2 cellular contexts compared by ENCODE assay signal in genomic region chr1:28066393-28067154, GRCh38.
TF ChIP-seq lines count a peak whose summit lies in the region.

No MANE protein-coding gene starts in this region.

TF ChIP-seq in HEK293, 187 proteins besides CTCF, POLR2A, EP300 and RAD21 (continued from another document):
- TF ChIP-seq FEZF1 (tag by site-specific recombination; IDR thresholded peaks at IDR 0.05), result peak; percentile 33; the same call in 1 of the 2 replicates

TF ChIP-seq in SK-N-SH treated with all-trans-retinoic acid at 6 μM for 48 hours, 23 proteins besides CTCF, POLR2A, EP300 and RAD21 (continued from another document):
- no peak for TF ChIP-seq PATZ1 (CRISPR knock-in tag; IDR thresholded peaks at IDR 0.05; ENCODE audit: borderline replicate concordance)
- TF ChIP-seq ZFP30 (CRISPR knock-in tag; IDR thresholded peaks at IDR 0.05), result no peak
- no peak for TF ChIP-seq TCF4 (CRISPR knock-in tag; IDR thresholded peaks at IDR 0.05; ENCODE audit: borderline replicate concordance)
- TF ChIP-seq TOX (CRISPR knock-in tag; IDR thresholded peaks at IDR 0.05; ENCODE audit: borderline replicate concordance), result no peak
- no peak for TF ChIP-seq CSDC2 (CRISPR knock-in tag; IDR thresholded peaks at IDR 0.05)
